In genomic region chr18:55685638-55686037, GRCh38 we compare ENCODE assay signal across 33 cellular contexts.
"Had no signal": no experiment of that assay in that cellular context is flagged by ENCODE, and none has a peak within 500 bp of the region (broad histone marks: within the 10 kb centered on the region; RNA-seq: fewer than 3 reads in every experiment).

No MANE protein-coding gene starts in this region.

- H3K27me3 ChIP-seq: brain microvascular endothelial cell, cardiac muscle cell, colonic mucosa, esophagus muscularis mucosa, gastroesophageal sphincter, heart right ventricle had no signal

- H3K36me3 ChIP-seq: brain microvascular endothelial cell, cardiac muscle cell, colonic mucosa, esophagus muscularis mucosa, gastroesophageal sphincter, heart right ventricle, WERI-Rb-1 had no signal

- H3K9me3 ChIP-seq: colonic mucosa, esophagus muscularis mucosa, gastroesophageal sphincter, heart right ventricle had no signal

- H3K4me3 ChIP-seq: cardiac muscle cell, colonic mucosa, esophagus muscularis mucosa, gastroesophageal sphincter, heart right ventricle had no signal

- ATAC-seq: activated CD4-positive, CD25-positive, alpha-beta regulatory T cell treated with anti-CD3 and anti-CD28 coated beads, Interleukin-2, amount 50 U/mL, for 24 hours; activated CD8-positive, alpha-beta T cell treated with anti-CD3 and anti-CD28 coated beads for 36 hours; activated T-cell treated with anti-CD3 and anti-CD28 coated beads, Interleukin-2, amount 50 U/mL, for 4 hours; activated T-helper 17 cell treated with anti-CD3 and anti-CD28 coated beads, Interleukin-2, amount 50 U/mL, for 72 hours; gastroesophageal sphincter; heart right ventricle; T-helper 17 cell had no signal

- DNase-seq: activated B cell treated with CpG ODN at 0.5 μM for 24 hours; activated CD4-positive, alpha-beta T cell treated with anti-CD3 and anti-CD28 coated beads for 48 hours; activated CD4-positive, alpha-beta T cell treated with anti-CD3 and anti-CD28 coated beads, Interleukin-2, amount 50 U/mL, for 1 hour; activated CD4-positive, alpha-beta T cell treated with anti-CD3 and anti-CD28 coated beads, Interleukin-2, amount 50 U/mL, for 48 hours; activated CD8-positive, alpha-beta memory T cell treated with anti-CD3 and anti-CD28 coated beads for 24 hours; activated CD8-positive, alpha-beta T cell treated with anti-CD3 and anti-CD28 coated beads for 36 hours; activated effector memory CD4-positive, alpha-beta T cell treated with Interleukin-2 at 50 U/mL for 16 hours; activated gamma-delta T cell treated with Interleukin-2 at 50 U/mL for 16 hours; activated naive CD4-positive, alpha-beta T cell treated with anti-CD3 and anti-CD28 coated beads, Interleukin-2, amount 50 U/mL, for 16 hours; activated naive CD4-positive, alpha-beta T cell treated with Interleukin-2 at 50 U/mL for 16 hours; activated T-cell treated with anti-CD3 and anti-CD28 coated beads, Interleukin-2, amount 50 U/mL, for 4 hours; amniotic stem cell; anterior cingulate cortex; brain microvascular endothelial cell; central memory CD4-positive, alpha-beta T cell; cerebellar nuclear complex; colonic mucosa; effector CD8-positive, alpha-beta T cell; erythroblast; foreskin melanocyte; heart right ventricle; T-helper 1 cell; T-helper 17 cell; T1000; WERI-Rb-1 had no signal

- FAIRE-seq: astrocyte, endometrium, endothelial cell of umbilical vein had no signal

- H3K4me1 ChIP-seq: colonic mucosa, esophagus muscularis mucosa, gastroesophageal sphincter, heart right ventricle had no signal

- H3K27ac ChIP-seq: brain microvascular endothelial cell, cardiac muscle cell, colonic mucosa, esophagus muscularis mucosa, gastroesophageal sphincter, heart right ventricle, WERI-Rb-1 had no signal
